Comparison of ENCODE assay signal across 18 cellular contexts in the genomic region with DNA sequence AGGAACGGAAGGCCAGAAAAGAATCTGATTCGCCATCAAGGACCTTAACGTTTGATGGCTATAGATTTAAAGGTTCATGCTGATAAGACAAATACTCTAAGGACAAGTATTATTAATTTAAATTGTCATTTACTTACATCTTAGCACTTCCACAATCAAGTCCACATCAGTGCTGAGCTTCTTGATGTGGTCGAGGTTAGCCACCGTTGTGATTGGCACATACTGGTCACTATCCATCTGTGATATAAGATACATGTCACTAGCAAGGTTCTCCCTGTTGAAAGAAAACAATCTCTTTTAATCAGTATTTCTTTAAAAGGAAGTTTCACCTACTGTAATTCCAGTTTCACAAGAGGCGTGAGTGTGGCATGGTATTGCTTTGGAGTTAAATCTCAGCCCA.
"Had no signal": no experiment of that assay in that cellular context is flagged by ENCODE, and none has a peak within 500 bp of the region (broad histone marks: within the 10 kb centered on the region; RNA-seq: fewer than 3 reads in every experiment).

No MANE protein-coding gene starts in this region.

- H3K27ac ChIP-seq: colonic mucosa, dorsolateral prefrontal cortex, esophagus muscularis mucosa, foreskin keratinocyte, heart right ventricle, left lung, lower lobe of right lung had no signal

- H3K4me3 ChIP-seq: colonic mucosa, dorsolateral prefrontal cortex, esophagus muscularis mucosa, heart right ventricle, left lung, lower lobe of right lung, mucosa of descending colon had no signal

- H3K27me3 ChIP-seq: colonic mucosa, dorsolateral prefrontal cortex, esophagus muscularis mucosa, foreskin keratinocyte, heart right ventricle, left lung had no signal

- H3K4me1 ChIP-seq: colonic mucosa, foreskin keratinocyte, lower lobe of right lung had no signal

- H3K9me3 ChIP-seq: colonic mucosa, esophagus muscularis mucosa, heart right ventricle, left lung, lower lobe of right lung, mucosa of descending colon had no signal

- DNase-seq: colonic mucosa; cortex of kidney; dorsolateral prefrontal cortex; effector CD4-positive, alpha-beta T cell; effector memory CD4-positive, alpha-beta T cell; foreskin keratinocyte; glutamatergic neuron; head of caudate nucleus; heart right ventricle; hippocampal formation; left cardiac atrium; left lung; left ventricle myocardium superior; lower lobe of right lung; mesenchymal stem cell; mucosa of descending colon; naive B cell had no signal

- ATAC-seq: foreskin keratinocyte, heart right ventricle, left cardiac atrium, left lung, left ventricle myocardium superior, lower lobe of right lung, mucosa of descending colon had no signal
